16 cellular contexts compared by ENCODE assay signal in the genomic region with DNA sequence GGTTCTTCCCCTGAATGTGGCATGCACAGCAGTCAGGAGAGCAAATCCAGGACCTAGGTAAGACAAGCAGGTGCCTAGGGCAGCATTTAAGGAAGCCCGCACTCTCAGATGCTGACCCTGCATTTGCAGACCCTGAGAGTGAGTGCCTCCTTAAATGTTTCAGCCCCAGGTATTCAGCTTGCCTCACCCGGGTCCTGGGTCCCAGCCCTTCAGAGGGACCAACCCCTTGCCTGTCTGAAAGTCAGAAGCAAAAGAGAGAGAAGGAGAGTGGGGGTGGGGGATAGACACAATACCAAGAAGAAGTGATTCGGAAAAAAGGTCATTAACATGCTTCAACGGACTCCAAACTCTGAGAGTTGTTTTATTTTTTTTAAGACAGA.
DNase-seq lines count a peak whose midpoint lies in the region; ATAC-seq and TF ChIP-seq lines count a peak whose summit lies in the region.
"Had no signal": no experiment of that assay in that cellular context is flagged by ENCODE, and none has a peak within 500 bp of the region (broad histone marks: within the 10 kb centered on the region; RNA-seq: fewer than 3 reads in every experiment).

No MANE protein-coding gene starts in this region.

- H3K4me3 Mint-ChIP-seq in neural progenitor cell: no peak overlapping the region
- H3K4me3 Mint-ChIP-seq: CD4-positive, alpha-beta memory T cell; IgD-negative memory B cell had no signal

- TF ChIP-seq CTCF in OCI-LY7 (conservative IDR thresholded peaks at IDR 0.05; ENCODE audit: low read length) (no peak), neural progenitor cell (IDR thresholded peaks at IDR 0.05) (no peak), colonic mucosa (IDR thresholded peaks at IDR 0.05) (no peak)

- DNase-seq in OCI-LY7 (ENCODE audit: low spot score) (peak; percentile 69), iPS DF 19.7 (ENCODE audit: low read depth, low spot score) (peak; percentile 56), neural progenitor cell (ENCODE audit: low spot score) (no peak), colonic mucosa (no peak), NCI-H524 treated with DMSO at 0.1 percent for 48 hours (lab: John Stamatoyannopoulos, UW) (no peak)
- DNase-seq in activated effector memory CD4-positive, alpha-beta T cell treated with anti-CD3 and anti-CD28 coated beads, Interleukin-2, amount 50 U/mL, for 16 hours: no peak
- DNase-seq: AML-193; CD4-positive, alpha-beta memory T cell; NCI-H1417; NCI-H2029; NCI-H2171 treated with DMSO at 0.1 percent for 48 hours; NCI-H82; SHP77 treated with DMSO at 0.1 percent for 48 hours had no signal

- H3K27me3 Mint-ChIP-seq in neural progenitor cell (ENCODE audit: insufficient read depth, low read depth): peaks cover 2% of the 10 kb centered on the region

- H3K36me3 Mint-ChIP-seq in neural progenitor cell: no peaks in the 10 kb centered on the region
- H3K36me3 Mint-ChIP-seq: CD4-positive, alpha-beta memory T cell; IgD-negative memory B cell had no signal

- H3K4me1 ChIP-seq in BLaER1 treated with 17β-estradiol and CSF1 and Interleukin-3, amounts not matched to agents 10 nM and 100 nM: peaks cover 0 to 44% (median 31%) of the 10 kb centered on the region in 10 experiments; a peak in 18 of 20 replicates
- peaks cover 89% of the 10 kb centered on the region for H3K4me1 ChIP-seq in OCI-LY7 (ENCODE audit: insufficient read depth, low read length, poor library complexity, severe bottlenecking)
- peaks cover 29% of the 10 kb centered on the region for H3K4me1 ChIP-seq in neural progenitor cell
- H3K4me1 ChIP-seq in colonic mucosa: no peaks in the 10 kb centered on the region

- no peaks in the 10 kb centered on the region for H3K9me3 Mint-ChIP-seq in neural progenitor cell
- H3K9me3 Mint-ChIP-seq: IgD-negative memory B cell had no signal

- H3K4me1 Mint-ChIP-seq in neural progenitor cell: peaks cover 37% of the 10 kb centered on the region
- H3K4me1 Mint-ChIP-seq: CD4-positive, alpha-beta memory T cell had no signal

- H3K36me3 ChIP-seq in BLaER1 treated with 17β-estradiol and CSF1 and Interleukin-3, amounts not matched to agents 10 nM and 100 nM: no peaks in the 10 kb centered on the region
- H3K36me3 ChIP-seq in OCI-LY7 (ENCODE audit: insufficient read depth, low read length) (no peaks in the 10 kb centered on the region), neural progenitor cell (no peaks in the 10 kb centered on the region), colonic mucosa (no peaks in the 10 kb centered on the region)

- H4K20me1 ChIP-seq in BLaER1 treated with 17β-estradiol and CSF1 and Interleukin-3, amounts not matched to agents 10 nM and 100 nM: no peaks in the 10 kb centered on the region
- no peaks in the 10 kb centered on the region for H4K20me1 ChIP-seq in OCI-LY7 (ENCODE audit: insufficient read depth, low read length)
- H4K20me1 ChIP-seq in neural progenitor cell (ENCODE audit: low read depth): no peaks in the 10 kb centered on the region

- no peaks in the 10 kb centered on the region for H3K27me3 ChIP-seq in BLaER1 treated with 17β-estradiol and CSF1 and Interleukin-3, amounts not matched to agents 10 nM and 100 nM
- no peaks in the 10 kb centered on the region for H3K27me3 ChIP-seq in neural progenitor cell
- no peaks in the 10 kb centered on the region for H3K27me3 ChIP-seq in colonic mucosa

- H3F3A ChIP-seq in neural progenitor cell (ENCODE audit: low read depth): peaks cover 14% of the 10 kb centered on the region

- POLR2A ChIA-PET in OCI-LY7 (lab: Charles Lee): interaction anchor here (0.6 to 5.1 kb wide), 7 partner anchors 9 to 58 kb away, joined by 3 to 50 read pairs (median 6); no protein-coding TSS in a partner anchor

- no peaks in the 10 kb centered on the region for H3K9me3 ChIP-seq in BLaER1 treated with 17β-estradiol and CSF1 and Interleukin-3, amounts not matched to agents 10 nM and 100 nM (replicated peaks in 1 of 11)
- H3K9me3 ChIP-seq in OCI-LY7 (ENCODE audit: low read length) (no peaks in the 10 kb centered on the region), neural progenitor cell (ENCODE audit: low read depth) (no peaks in the 10 kb centered on the region), colonic mucosa (no peaks in the 10 kb centered on the region)

- CTCF ChIA-PET in OCI-LY7 (lab: Charles Lee; ENCODE audit: unreplicated experiment): interaction anchor here (0.6 to 2.4 kb wide), 4 partner anchors 9 to 24 kb away, joined by 3 to 10 read pairs (median 5); no protein-coding TSS in a partner anchor

- H3K9ac ChIP-seq in BLaER1 treated with 17β-estradiol and CSF1 and Interleukin-3, amounts not matched to agents 10 nM and 100 nM: no peak overlapping the region
- H3K9ac ChIP-seq in neural progenitor cell (no peak overlapping the region), colonic mucosa (ENCODE audit: low read depth in 2 of 2, low read length in 2 of 2) (no peak overlapping the region)

- peak overlapping the region; percentile 43 for H3K27ac Mint-ChIP-seq in neural progenitor cell
- H3K27ac Mint-ChIP-seq: CD4-positive, alpha-beta memory T cell had no signal

- no peak overlapping the region for H3K27ac ChIP-seq in BLaER1 treated with 17β-estradiol and CSF1 and Interleukin-3, amounts not matched to agents 10 nM and 100 nM
- peak overlapping the region; percentile 57 for H3K27ac ChIP-seq in OCI-LY7 (ENCODE audit: low read depth, low read length, poor library complexity, severe bottlenecking)
- H3K27ac ChIP-seq in neural progenitor cell: no peak overlapping the region
- no peak overlapping the region for H3K27ac ChIP-seq in colonic mucosa

- H3K79me2 ChIP-seq in OCI-LY7 (ENCODE audit: insufficient read depth, low read depth, low read length) (no peaks in the 10 kb centered on the region), neural progenitor cell (ENCODE audit: low read depth) (no peaks in the 10 kb centered on the region)

- H3K9me2 ChIP-seq in OCI-LY7 (ENCODE audit: insufficient read depth, low read length): no peaks in the 10 kb centered on the region

- H3K4me3 ChIP-seq in BLaER1 treated with 17β-estradiol and CSF1 and Interleukin-3, amounts not matched to agents 10 nM and 100 nM: no peak overlapping the region
- H3K4me3 ChIP-seq in OCI-LY7 (ENCODE audit: low read depth, low read length, poor library complexity, severe bottlenecking) (peak overlapping the region; percentile 44), neural progenitor cell (no peak overlapping the region), colonic mucosa (no peak overlapping the region)

- peak overlapping the region in 6 of 11 experiments; percentile 5 to 46 (median 36); a peak in 10 of 22 replicates for H3K4me2 ChIP-seq in BLaER1 treated with 17β-estradiol and CSF1 and Interleukin-3, amounts not matched to agents 10 nM and 100 nM
- H3K4me2 ChIP-seq in OCI-LY7 (ENCODE audit: low read length): peak overlapping the region; percentile 73
- peak overlapping the region; percentile 22 for H3K4me2 ChIP-seq in neural progenitor cell

- ATAC-seq in HG03139 (IDR thresholded peaks at IDR 0.05; ENCODE audit: unreplicated experiment): no peak

- H2AFZ ChIP-seq in OCI-LY7 (ENCODE audit: low read length): peak overlapping the region; percentile 77
- H2AFZ ChIP-seq in neural progenitor cell (replicated peaks): no peak overlapping the region

- no TSS peak for BruUV-seq in OCI-LY7 (replicated peaks; lab: Mats Ljungman, UMichigan)

- intact Hi-C loops in OCI-LY7 (cut with micrococcal nuclease; ENCODE audit: unreplicated experiment): no loop called here
- intact Hi-C loops in colonic mucosa (cut with DNase I): no loop called here

Comparison
In these comparisons a context has a peak if more than half of its experiments do, and no peak if none do; other contexts are left out.
1. H3K4me2 ChIP-seq: peak in every context shown above with its lines; median percentile 73 in OCI-LY7; 36 in BLaER1 treated with 17β-estradiol and CSF1 and Interleukin-3, amounts not matched to agents 10 nM and 100 nM; 22 in neural progenitor cell.
2. DNase-seq: peak in OCI-LY7 (single experiment) and iPS DF 19.7 (single experiment); none in neural progenitor cell (single experiment), activated effector memory CD4-positive, alpha-beta T cell treated with anti-CD3 and anti-CD28 coated beads, Interleukin-2, amount 50 U/mL, for 16 hours (single experiment), colonic mucosa (single experiment) and NCI-H524 treated with DMSO at 0.1 percent for 48 hours (single experiment).